ENCODE assay signal across 26 cellular contexts in genomic region chr6:6074190-6074589, GRCh38.
"Had no signal": no experiment of that assay in that cellular context is flagged by ENCODE, and none has a peak within 500 bp of the region (broad histone marks: within the 10 kb centered on the region; RNA-seq: fewer than 3 reads in every experiment).

No MANE protein-coding gene starts in this region.

- H3K4me3 ChIP-seq: left ventricle myocardium inferior, lung, mucosa of descending colon, pancreas, prostate gland, skin epidermis, suprapubic skin, thoracic aorta, tibial artery, upper lobe of right lung had no signal

- H3K9me3 ChIP-seq: mucosa of descending colon, pancreas, prostate gland, suprapubic skin, thoracic aorta, tibial artery, upper lobe of right lung had no signal

- H3K27ac ChIP-seq: left ventricle myocardium inferior, pancreas, prostate gland, skin epidermis, suprapubic skin, thoracic aorta, tibial artery, upper lobe of right lung had no signal

- H3K4me1 ChIP-seq: left ventricle myocardium inferior, pancreas, prostate gland, suprapubic skin, tibial artery, upper lobe of right lung had no signal

- H3K36me3 ChIP-seq: left ventricle myocardium inferior, pancreas, prostate gland, suprapubic skin, thoracic aorta, tibial artery, upper lobe of right lung had no signal

- ATAC-seq: mucosa of descending colon; naive thymus-derived CD4-positive, alpha-beta T cell; natural killer cell treated with Interleukin-12 subunit alpha and Interleukin-12 subunit beta and Interleukin-15 and Interleukin-18, amount 100 ng/mL, for 72 hours; pancreas; right cardiac atrium; sciatic nerve; stimulated activated effector memory CD8-positive, alpha-beta T cell treated with anti-CD3 and anti-CD28 coated beads, Interleukin-12 subunit alpha, Interleukin-12 subunit beta, amount 100 ng/mL, for 72 hours; upper lobe of right lung had no signal

- DNase-seq: islet precursor cell; left ventricle myocardium inferior; mesendoderm; midbrain; mucosa of descending colon; naive thymus-derived CD4-positive, alpha-beta T cell; pancreas; posterior cingulate gyrus; retina; right cardiac atrium; stimulated activated CD4-positive, alpha-beta T cell treated with anti-CD3 and anti-CD28 coated beads, Interleukin-12 subunit alpha, Interleukin-12 subunit beta, amount 100 ng/mL, for 4 hours; stimulated activated CD4-positive, alpha-beta T cell treated with anti-CD3 and anti-CD28 coated beads, Interleukin-15, amount 100 ng/mL, for 24 hours; stimulated activated CD4-positive, alpha-beta T cell treated with anti-CD3 and anti-CD28 coated beads, Interleukin-2, amount 100 ng/mL, for 24 hours; stimulated activated CD4-positive, alpha-beta T cell treated with anti-CD3 and anti-CD28 coated beads, Interleukin-4, amount 100 ng/mL, for 24 hours; stimulated activated naive CD4-positive, alpha-beta T cell; tibial artery; trophoblast cell; upper lobe of right lung had no signal

- H3K27me3 ChIP-seq: pancreas, upper lobe of right lung had no signal
